14 cellular contexts compared by ENCODE assay signal in the genomic region with DNA sequence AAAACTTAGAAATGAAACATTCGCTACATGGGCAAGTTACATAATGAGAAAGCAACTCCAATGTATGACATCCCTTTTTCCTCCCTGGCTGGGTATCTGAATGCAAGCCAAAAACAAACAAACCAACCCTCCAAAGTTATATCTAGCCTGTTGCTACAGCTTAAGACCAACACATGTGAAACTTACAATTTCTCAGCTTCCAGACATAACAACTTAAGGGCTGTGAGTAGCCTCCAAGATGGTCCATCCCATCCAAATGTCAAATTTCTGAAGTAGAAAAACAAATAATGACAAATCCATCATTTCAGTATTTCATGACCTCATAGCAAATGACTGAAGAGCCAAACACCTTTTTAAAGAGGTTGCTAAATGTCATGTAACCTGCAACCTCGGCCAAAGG. TPM values are rescaled to one million over a fixed set of nuclear protein-coding genes. Genes with fewer than 3 reads are reported as not detected.
DNase-seq lines count a peak whose midpoint lies in the region; ATAC-seq and TF ChIP-seq lines count a peak whose summit lies in the region.
"Had no signal": no experiment of that assay in that cellular context is flagged by ENCODE, and none has a peak within 500 bp of the region (broad histone marks: within the 10 kb centered on the region; RNA-seq: fewer than 3 reads in every experiment).

No MANE protein-coding gene starts in this region.

- H3K27ac Mint-ChIP-seq in activated naive CD8-positive, alpha-beta T cell treated with anti-CD3 and anti-CD28 coated beads for 36 hours: no peak overlapping the region
- H3K27ac Mint-ChIP-seq: CD14-positive monocyte, HFFc6 had no signal

- 58 to 70% methylated on average over 2 of the region's 2 CpGs for WGBS in lung, 2 donors

- H3K4me3 Mint-ChIP-seq in activated naive CD8-positive, alpha-beta T cell treated with anti-CD3 and anti-CD28 coated beads for 36 hours: no peak overlapping the region
- H3K4me3 Mint-ChIP-seq: CD14-positive monocyte; CD8-positive, alpha-beta memory T cell; HFFc6 had no signal

- H3K27me3 Mint-ChIP-seq in activated naive CD8-positive, alpha-beta T cell treated with anti-CD3 and anti-CD28 coated beads for 36 hours: no peaks in the 10 kb centered on the region
- H3K27me3 Mint-ChIP-seq: CD8-positive, alpha-beta memory T cell had no signal

- H3K36me3 ChIP-seq in lung (ENCODE audit: control insufficient read depth in 2 of 2, insufficient read depth in 2 of 2, low read length in 2 of 2): peaks cover 30 to 42% of the 10 kb centered on the region in 2 donors

- DNase-seq in DMS53 (lab: John Stamatoyannopoulos, UW) (peak; percentile 18), DMS53 treated with DMSO at 0.1 percent for 48 hours (lab: John Stamatoyannopoulos, UW; ENCODE audit: unreplicated experiment) (no peak), lung (ENCODE audit: low spot score) (no peak)
- no peak for DNase-seq in activated T-cell treated with anti-CD3 and anti-CD28 coated beads, Interleukin-2, amount 50 U/mL, for 1 hour
- no peak for DNase-seq in activated naive CD8-positive, alpha-beta T cell treated with anti-CD3 and anti-CD28 coated beads for 36 hours
- DNase-seq: Caco-2; CD8-positive, alpha-beta memory T cell; HFFc6 had no signal

- no peaks in the 10 kb centered on the region for H3K9me3 ChIP-seq in lung (ENCODE audit: control insufficient read depth in 2 of 2, insufficient read depth in 1 of 2, low read length in 1 of 2)
- H3K9me3 ChIP-seq: Caco-2, HAP-1 had no signal

- H3K27ac ChIP-seq in cingulate gyrus (ENCODE audit: low read depth, low read length): peak overlapping the region; percentile 20
- no peak overlapping the region for H3K27ac ChIP-seq in lung (ENCODE audit: low read depth in 1 of 2, low read length in 1 of 2)
- H3K27ac ChIP-seq: 22Rv1 had no signal

- no peaks in the 10 kb centered on the region for H3K9me3 Mint-ChIP-seq in activated naive CD8-positive, alpha-beta T cell treated with anti-CD3 and anti-CD28 coated beads for 36 hours
- H3K9me3 Mint-ChIP-seq: CD14-positive monocyte; CD8-positive, alpha-beta memory T cell; HFFc6 had no signal

- peaks cover 17% of the 10 kb centered on the region for H3K36me3 Mint-ChIP-seq in activated naive CD8-positive, alpha-beta T cell treated with anti-CD3 and anti-CD28 coated beads for 36 hours

- H3K4me1 Mint-ChIP-seq in activated naive CD8-positive, alpha-beta T cell treated with anti-CD3 and anti-CD28 coated beads for 36 hours: no peaks in the 10 kb centered on the region
- H3K4me1 Mint-ChIP-seq: CD14-positive monocyte; CD8-positive, alpha-beta memory T cell had no signal

- ATAC-seq in lung (ENCODE audit: insufficient read depth, low FRiP score) (peak; percentile 76), GM18502 (IDR thresholded peaks at IDR 0.05; ENCODE audit: poor library complexity, unreplicated experiment) (no peak)
- ATAC-seq: HepG2 had no signal

- no peak for TF ChIP-seq CTCF in lung (IDR thresholded peaks at IDR 0.05; ENCODE audit: control extremely low read depth, extremely low read depth)

- H3K27me3 ChIP-seq in lung (ENCODE audit: control insufficient read depth, insufficient read depth): no peaks in the 10 kb centered on the region

- H3K4me3 ChIP-seq in lung: no peak overlapping the region
- H3K4me3 ChIP-seq: HAP-1 had no signal

- peaks cover 0 to 4% of the 10 kb centered on the region in 2 donors for H3K4me1 ChIP-seq in lung (ENCODE audit: control insufficient read depth in 2 of 2, insufficient read depth in 2 of 2, low read length in 2 of 2)
- H3K4me1 ChIP-seq: Caco-2, HAP-1 had no signal

RNA-seq across cellular contexts. Expression of a gene that starts 19.9 kb away (rescaled TPM):
- 10 to 100 TPM; 20.7 to 30.3 TPM for total RNA-seq in lung
- polyA plus RNA-seq in lung: 10 to 100 TPM in 1 of 2 donors, 1 to 10 TPM in 1; 8.1 to 11.9 TPM
- 10 to 100 TPM; 15.0 to 15.9 TPM for total RNA-seq in activated naive CD8-positive, alpha-beta T cell treated with anti-CD3 and anti-CD28 coated beads for 36 hours

RNA-seq across cellular contexts. Expression of a gene that starts 29.4 kb away (rescaled TPM):
- total RNA-seq in lung: 10 to 100 TPM; 36.1 to 77.6 TPM
- 100 to 1,000 TPM in 1 of 2 donors, 10 to 100 TPM in 1; 71.3 to 158 TPM for polyA plus RNA-seq in lung
- total RNA-seq in activated naive CD8-positive, alpha-beta T cell treated with anti-CD3 and anti-CD28 coated beads for 36 hours: 10 to 100 TPM; 43.4 to 43.7 TPM
